8 cellular contexts compared by ENCODE assay signal in the genomic region with DNA sequence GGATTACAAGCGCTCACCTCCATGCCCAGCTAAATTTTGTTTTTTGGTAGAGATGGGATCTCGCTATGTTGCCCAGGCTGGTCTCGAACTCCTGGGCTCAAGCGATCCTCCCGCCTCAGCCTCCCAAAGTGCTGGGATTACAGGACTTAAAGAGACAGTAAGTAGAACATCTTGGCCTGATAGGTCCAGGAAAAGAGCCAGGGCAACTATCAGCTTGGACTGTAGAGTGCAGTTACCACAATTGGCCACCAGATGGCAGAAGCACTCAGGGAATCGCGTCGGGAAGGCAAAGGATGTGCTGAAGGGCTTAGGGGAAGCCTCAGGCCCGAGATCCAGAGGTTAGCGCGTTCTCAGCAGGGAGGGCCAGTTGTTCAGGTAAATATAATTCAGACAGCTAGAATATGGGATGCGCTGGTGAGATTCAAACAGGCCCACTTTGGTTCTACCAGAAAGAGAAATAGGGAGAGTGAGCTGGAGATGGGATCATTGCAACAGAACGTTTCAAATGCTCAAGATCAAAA.
DNase-seq lines count a peak whose midpoint lies in the region; ATAC-seq and TF ChIP-seq lines count a peak whose summit lies in the region.

No MANE protein-coding gene starts in this region.

- H3K27ac ChIP-seq in brain microvascular endothelial cell: no peak overlapping the region

- H3K27me3 ChIP-seq in brain microvascular endothelial cell (replicated peaks): no peaks in the 10 kb centered on the region

- no peak overlapping the region for H3K4me3 ChIP-seq in brain microvascular endothelial cell (ENCODE audit: low read depth, low read length)

- DNase-seq in NCI-H446 (lab: John Stamatoyannopoulos, UW) (peak; percentile 26 to 64), NCI-H446 treated with DMSO at 0.1 percent for 48 hours (lab: John Stamatoyannopoulos, UW) (no peak), NCI-H146 treated with DMSO at 0.1 percent for 48 hours (lab: John Stamatoyannopoulos, UW; ENCODE audit: unreplicated experiment) (peak; percentile 27), UCSD-AML1 (lab: John Stamatoyannopoulos, UW; ENCODE audit: unreplicated experiment) (peak; percentile 60), brain microvascular endothelial cell (peak; percentile 65), iPS-NIHi7 (ENCODE audit: extremely low spot score) (peak; percentile 93)
- DNase-seq in stimulated activated CD4-positive, alpha-beta T cell treated with anti-CD3 and anti-CD28 coated beads, Interleukin-15, amount 100 ng/mL, for 1 hour (ENCODE audit: low read depth in 1 of 2, low spot score in 1 of 2): peak; percentile 19 to 37

- in situ Hi-C loops in brain microvascular endothelial cell (cut with HindIII; ENCODE audit: low pct_ligation_motif_present, low sequenced_read_pairs): no loop called here

- peak; percentile 80 for ATAC-seq in HG02623 (IDR thresholded peaks at IDR 0.05; ENCODE audit: unreplicated experiment)

- TF ChIP-seq CTCF in brain microvascular endothelial cell (IDR thresholded peaks at IDR 0.05; ENCODE audit: low read depth, low read length, missing control alignments): peak; percentile 96

- no peaks in the 10 kb centered on the region for H3K36me3 ChIP-seq in brain microvascular endothelial cell (replicated peaks)
